ENCODE assay signal across 8 cellular contexts in genomic region chr11:47415949-47416472, GRCh38. TPM values are rescaled to one million over a fixed set of nuclear protein-coding genes. Genes with fewer than 3 reads are reported as not detected.
DNase-seq lines count a peak whose midpoint lies in the region; ATAC-seq and TF ChIP-seq lines count a peak whose summit lies in the region.

No MANE protein-coding gene starts in this region.

- H3K4me1 ChIP-seq in fibroblast of lung (ENCODE audit: control insufficient read depth, extremely low read depth, insufficient read depth, low read length) (peaks cover 43% of the 10 kb centered on the region), ovary (ENCODE audit: insufficient read depth) (no peaks in the 10 kb centered on the region)

- H3K4me3 ChIP-seq in fibroblast of lung (replicated peaks in 1 of 4; ENCODE audit: control extremely low read depth in 1 of 4, insufficient read depth in 1 of 4, low read depth in 3 of 4, low read length in 4 of 4) = no peak overlapping the region
- no peak overlapping the region for H3K4me3 ChIP-seq in ovary

- H2AFZ ChIP-seq in fibroblast of lung (ENCODE audit: low read length) = no peak overlapping the region

- H3K79me2 ChIP-seq in fibroblast of lung (ENCODE audit: control insufficient read depth, insufficient read depth, low read length) = peaks cover 19% of the 10 kb centered on the region

- H3K27me3 ChIP-seq in fibroblast of lung (ENCODE audit: control insufficient read depth, insufficient read depth, low read length) (no peaks in the 10 kb centered on the region), ovary (no peaks in the 10 kb centered on the region)

- no peak for TF ChIP-seq POLR2A in ovary (IDR thresholded peaks at IDR 0.05)

- H3K9ac ChIP-seq in fibroblast of lung (ENCODE audit: insufficient read depth, low read length) = peak overlapping the region; percentile 48

- no peak for ATAC-seq in HG03108 (IDR thresholded peaks at IDR 0.05; ENCODE audit: unreplicated experiment)
- no peak for ATAC-seq in GM19395 (IDR thresholded peaks at IDR 0.05; ENCODE audit: unreplicated experiment)

- H4K20me1 ChIP-seq in fibroblast of lung (ENCODE audit: control insufficient read depth, extremely low read depth, insufficient read depth, low read length) = no peaks in the 10 kb centered on the region

- TF ChIP-seq CTCF in fibroblast of lung (conservative IDR thresholded peaks at IDR 0.05 in 1 of 2, IDR thresholded peaks at IDR 0.05 in 1 of 2; ENCODE audit: low read depth in 1 of 2, low read length in 2 of 2) (no peak), ovary (IDR thresholded peaks at IDR 0.05) (no peak)

- intact Hi-C loops in ovary (cut with DNase I) = loop anchor here in 1 of 4 donors (10.0 kb wide), 1 partner anchor 231 kb away; the partner anchor contains the start of gene PACSIN3

- H3K36me3 ChIP-seq in fibroblast of lung (ENCODE audit: control insufficient read depth, insufficient read depth, low read length) = peaks cover 56% of the 10 kb centered on the region
- no peaks in the 10 kb centered on the region for H3K36me3 ChIP-seq in ovary

- DNase-seq in DMS53 treated with DMSO at 0.1 percent for 48 hours (lab: John Stamatoyannopoulos, UW; ENCODE audit: unreplicated experiment) (peak; percentile 65), fibroblast of lung (ENCODE audit: low read depth in 2 of 2) (peak; percentile 94 to 95), ovary (peak; percentile 84 to 91 (median 87)), GM19238 (ENCODE audit: insufficient read length, low spot score) (no peak), GF-D8 (lab: John Stamatoyannopoulos, UW) (no peak)

- 5 to 10% (median 7%) methylated on average over 13 of the region's 13 CpGs for WGBS in ovary, 3 donors

- no peak for TF ChIP-seq EP300 in ovary (IDR thresholded peaks at IDR 0.05)

- H3K27ac ChIP-seq in fibroblast of lung (ENCODE audit: insufficient read depth, low read length) = peak overlapping the region; percentile 81
- peak overlapping the region; percentile 41 to 72 for H3K27ac ChIP-seq in ovary

- peak overlapping the region; percentile 15 for H3K4me2 ChIP-seq in fibroblast of lung (ENCODE audit: extremely low read depth, insufficient read depth, low read length)

- H3K9me3 ChIP-seq in fibroblast of lung (ENCODE audit: control insufficient read depth, insufficient read depth, low read depth, low read length) = no peaks in the 10 kb centered on the region
- H3K9me3 ChIP-seq in ovary = no peaks in the 10 kb centered on the region

TF ChIP-seq in PFSK-1, 5 proteins besides CTCF, POLR2A, EP300 and RAD21:
- TF ChIP-seq SIN3A (IDR thresholded peaks at IDR 0.05; ENCODE audit: borderline replicate concordance, insufficient read depth, low read length) (no peak), FOXP2 (optimal IDR thresholded peaks at IDR 0.05; ENCODE audit: borderline replicate concordance, extremely low read depth, extremely low read length, insufficient read depth) (no peak), TAF1 (IDR thresholded peaks at IDR 0.05; ENCODE audit: borderline replicate concordance, insufficient read depth, low read length) (no peak), POLR2AphosphoS5 (IDR thresholded peaks at IDR 0.05; ENCODE audit: low read depth, low read length) (peak; percentile 54; the same call in 1 of the 2 replicates)

RNA-seq across cellular contexts. Expression of gene SLC39A13, which starts 7.6 kb away (rescaled TPM):
- 50.2 TPM for polyA plus RNA-seq in PFSK-1 (2012; ENCODE audit: insufficient read length, low read depth)
- total RNA-seq in fibroblast of lung = 46.0 and 62.9 TPM in 2 replicates
- polyA plus RNA-seq in fibroblast of lung = 52.2 and 88.7 TPM in 2 replicates
- polyA plus RNA-seq in fibroblast of lung (2012) = 84.9 and 110 TPM in 2 replicates
- 59.6 and 124 TPM in 2 replicates for polyA minus RNA-seq in fibroblast of lung (ENCODE audit: low replicate concordance)
- total RNA-seq in ovary = 10 to 100 TPM; 38.7 to 60.2 (median 51.7) TPM
- 10 to 100 TPM in 1 of 2 donors, 1 to 10 TPM in 1; 2.8 to 54.8 TPM for polyA plus RNA-seq in ovary

RNA-seq across cellular contexts. Expression of gene PSMC3, which starts 10.2 kb away (rescaled TPM):
- polyA plus RNA-seq in PFSK-1 (2012; ENCODE audit: insufficient read length, low read depth) = 244 TPM
- total RNA-seq in fibroblast of lung = 107 and 155 TPM in 2 replicates
- polyA plus RNA-seq in fibroblast of lung = 294 and 353 TPM in 2 replicates
- 291 and 347 TPM in 2 replicates for polyA plus RNA-seq in fibroblast of lung (2012)
- 87.6 and 137 TPM in 2 replicates for polyA minus RNA-seq in fibroblast of lung (ENCODE audit: low replicate concordance)
- total RNA-seq in ovary = 10 to 100 TPM; 60.7 to 89.6 (median 79.4) TPM
- 100 to 1,000 TPM; 104 to 267 TPM for polyA plus RNA-seq in ovary

RNA-seq across cellular contexts. Expression of gene RAPSN, which starts 32.9 kb away (rescaled TPM):
- 0.36 TPM for polyA plus RNA-seq in PFSK-1 (2012; ENCODE audit: insufficient read length, low read depth)
- total RNA-seq in fibroblast of lung (under 0.01 and 0.17 TPM in 2 replicates), ovary (under 1 TPM in 3 of 7 donors, not detected in 4; 0.23 to 0.43 (median 0.32) TPM)
- polyA plus RNA-seq in fibroblast of lung (not detected in 2 replicates), ovary (under 1 TPM in 1 of 2 donors, not detected in 1; 0.08 TPM)
- 0.07 TPM in 1 of 2 replicates, not detected in the other for polyA plus RNA-seq in fibroblast of lung (2012)
- polyA minus RNA-seq in fibroblast of lung (ENCODE audit: low replicate concordance) = not detected in 2 replicates

RNA-seq across cellular contexts. Expression of gene SPI1, which starts 37.7 kb away (rescaled TPM):
- not detected for polyA plus RNA-seq in PFSK-1 (2012; ENCODE audit: insufficient read length, low read depth)
- total RNA-seq in fibroblast of lung (not detected in 2 replicates), ovary (10 to 100 TPM in 2 of 7 donors, 1 to 10 TPM in 5; 5.1 to 21.5 (median 8.5) TPM)
- polyA plus RNA-seq in fibroblast of lung (not detected in 2 replicates), ovary (1 to 10 TPM; 3.9 to 6.8 TPM)
- polyA plus RNA-seq in fibroblast of lung (2012) = not detected in 2 replicates
- not detected in 2 replicates for polyA minus RNA-seq in fibroblast of lung (ENCODE audit: low replicate concordance)

Comparison
In these comparisons a context has a peak if more than half of its experiments do, and no peak if none do; other contexts are left out.
1. DNase-seq: peak in DMS53 treated with DMSO at 0.1 percent for 48 hours (single experiment), fibroblast of lung (2 of 2) and ovary (5 of 5); none in GM19238 (single experiment) and GF-D8 (single experiment).